8 cellular contexts compared by ENCODE assay signal in the genomic region with DNA sequence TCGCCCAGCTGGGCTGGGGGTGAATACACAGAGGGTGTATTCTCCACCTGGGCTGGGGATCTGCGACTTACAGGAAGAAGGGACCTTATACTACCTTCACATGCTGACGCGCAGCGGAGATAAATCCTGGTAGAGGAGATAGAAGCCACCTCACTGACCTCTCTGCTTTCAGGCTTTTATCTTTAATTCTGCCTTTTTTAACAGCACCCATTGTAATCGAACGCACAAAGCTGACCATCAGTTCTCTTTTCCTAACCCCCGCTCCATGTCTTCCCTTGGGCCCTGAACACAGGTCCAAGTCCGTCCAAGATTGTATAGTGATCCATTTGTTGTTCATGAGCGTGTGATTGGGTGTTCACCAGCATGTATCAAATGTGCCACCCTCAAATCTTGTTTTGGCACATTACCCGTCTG. TPM values are rescaled to one million over a fixed set of nuclear protein-coding genes. Genes with fewer than 3 reads are reported as not detected.
DNase-seq lines count a peak whose midpoint lies in the region; ATAC-seq, FAIRE-seq and TF ChIP-seq lines count a peak whose summit lies in the region.

No MANE protein-coding gene starts in this region.

- no peaks in the 10 kb centered on the region for H3K9me3 ChIP-seq in CD4-positive, alpha-beta memory T cell (ENCODE audit: control insufficient read depth in 1 of 2, low read length in 2 of 2)
- no peaks in the 10 kb centered on the region for H3K9me3 ChIP-seq in Peyer's patch
- H3K9me3 ChIP-seq in ovary: no peaks in the 10 kb centered on the region

- H3K36me3 Mint-ChIP-seq in CD4-positive, alpha-beta memory T cell: peaks cover 11 to 32% of the 10 kb centered on the region in 2 donors
- peaks cover 22% of the 10 kb centered on the region for H3K36me3 Mint-ChIP-seq in endothelial cell (ENCODE audit: low read depth, unreplicated experiment)

- WGBS in ovary, 3 donors: 73 to 79% (median 76%) methylated on average over 11 of the region's 11 CpGs

- H3K4me3 Mint-ChIP-seq in CD4-positive, alpha-beta memory T cell: peak overlapping the region; percentile 80 to 95 (median 86)
- peak overlapping the region; percentile 93 for H3K4me3 Mint-ChIP-seq in endothelial cell (ENCODE audit: unreplicated experiment)

- FAIRE-seq in GM19239 (lab: Jason Lieb, UNC): no peak

- H3K9me3 Mint-ChIP-seq in CD4-positive, alpha-beta memory T cell: no peaks in the 10 kb centered on the region
- H3K9me3 Mint-ChIP-seq in endothelial cell (ENCODE audit: unreplicated experiment): no peaks in the 10 kb centered on the region

- H3K27ac ChIP-seq in CD4-positive, alpha-beta memory T cell (ENCODE audit: low read depth, low read length): peak overlapping the region; percentile 57
- H3K27ac ChIP-seq in Peyer's patch (peak overlapping the region; percentile 88 to 99 (median 92)), ovary (peak overlapping the region; percentile 37 to 89)

- DNase-seq in CD4-positive, alpha-beta memory T cell: no peak
- DNase-seq in Peyer's patch (peak in 1 of 3 donors; percentile 16), endothelial cell (ENCODE audit: low spot score) (no peak), ovary (no peak), GM19239 (ENCODE audit: insufficient read length, low spot score) (no peak)

- no peaks in the 10 kb centered on the region for H3K27me3 Mint-ChIP-seq in CD4-positive, alpha-beta memory T cell
- peaks cover 30% of the 10 kb centered on the region for H3K27me3 Mint-ChIP-seq in endothelial cell (ENCODE audit: unreplicated experiment)

- H3K36me3 ChIP-seq in CD4-positive, alpha-beta memory T cell (ENCODE audit: insufficient read depth, low read length): peaks cover 2% of the 10 kb centered on the region
- peaks cover 0 to 6% (median 0%) of the 10 kb centered on the region in 3 donors for H3K36me3 ChIP-seq in Peyer's patch
- no peaks in the 10 kb centered on the region for H3K36me3 ChIP-seq in ovary

- POLR2A ChIA-PET in CD4-positive, alpha-beta memory T cell (lab: Charles Lee; ENCODE audit: partially characterized antibody): interaction anchor here (1.0 to 7.8 kb wide), 4 partner anchors 8 to 63 kb away, joined by 3 to 64 read pairs (median 30); partner anchors contain the start of gene ANAPC15

- no peak for TF ChIP-seq EP300 in ovary (IDR thresholded peaks at IDR 0.05)

- peak in 1 of 6 experiments; percentile 6 for TF ChIP-seq CTCF in Peyer's patch (IDR thresholded peaks at IDR 0.05)
- peak; percentile 63 for TF ChIP-seq CTCF in endothelial cell (IDR thresholded peaks at IDR 0.05; ENCODE audit: unreplicated experiment)
- TF ChIP-seq CTCF in ovary (IDR thresholded peaks at IDR 0.05): peak in 1 of 3 donors; percentile 1

- peak overlapping the region; percentile 89 to 95 (median 95) for H3K27ac Mint-ChIP-seq in CD4-positive, alpha-beta memory T cell
- H3K27ac Mint-ChIP-seq in endothelial cell (ENCODE audit: unreplicated experiment): peak overlapping the region; percentile 98

- H3K4me1 ChIP-seq in CD4-positive, alpha-beta memory T cell (ENCODE audit: insufficient read depth, low read length): peaks cover 32% of the 10 kb centered on the region
- peaks cover 0 to 30% (median 8%) of the 10 kb centered on the region in 4 donors for H3K4me1 ChIP-seq in Peyer's patch
- H3K4me1 ChIP-seq in ovary (ENCODE audit: insufficient read depth): peaks cover 4% of the 10 kb centered on the region

- H3K27me3 ChIP-seq in CD4-positive, alpha-beta memory T cell (ENCODE audit: insufficient read depth, low read length): no peaks in the 10 kb centered on the region
- H3K27me3 ChIP-seq in Peyer's patch (no peaks in the 10 kb centered on the region), ovary (no peaks in the 10 kb centered on the region)

- no peak for ATAC-seq in GM21381 (IDR thresholded peaks at IDR 0.05; ENCODE audit: unreplicated experiment)
- no peak for ATAC-seq in GM18505 (IDR thresholded peaks at IDR 0.05; ENCODE audit: unreplicated experiment)
- ATAC-seq in GM21717 (IDR thresholded peaks at IDR 0.05; ENCODE audit: unreplicated experiment): no peak

- peaks cover 28 to 47% (median 38%) of the 10 kb centered on the region in 4 donors for H3K4me1 Mint-ChIP-seq in CD4-positive, alpha-beta memory T cell
- peaks cover 38% of the 10 kb centered on the region for H3K4me1 Mint-ChIP-seq in endothelial cell (ENCODE audit: unreplicated experiment)

- TF ChIP-seq POLR2A in Peyer's patch (IDR thresholded peaks at IDR 0.05) (no peak), ovary (IDR thresholded peaks at IDR 0.05) (no peak), GM18505 (IDR thresholded peaks at IDR 0.05; ENCODE audit: borderline replicate concordance, extremely low read depth, insufficient read depth, insufficient read length) (no peak)

- CTCF ChIA-PET in CD4-positive, alpha-beta memory T cell (lab: Charles Lee; ENCODE audit: partially characterized antibody): interaction anchor here (0.8 to 3.1 kb wide), 3 partner anchors 9 to 41 kb away, joined by 3 to 12 read pairs (median 3); partner anchors contain the start of gene ANAPC15

- peak overlapping the region; percentile 50 to 58 for H3K4me3 ChIP-seq in CD4-positive, alpha-beta memory T cell (ENCODE audit: low read length in 2 of 2)
- H3K4me3 ChIP-seq in Peyer's patch (peak overlapping the region; percentile 73 to 95 (median 82)), ovary (peak overlapping the region; percentile 46)

- intact Hi-C loops in CD4-positive, alpha-beta memory T cell (cut with micrococcal nuclease): loop anchor here (1.0 to 10.0 kb wide), 5 partner anchors 9 to 319 kb away; partner anchors contain the start of genes ANAPC15, LRRC51, NUMA1 and XNDC1N
- intact Hi-C loops in ovary (cut with DNase I): no loop called here

RNA-seq across cellular contexts. Expression of gene LAMTOR1, which starts 0.7 kb away (rescaled TPM):
- total RNA-seq in CD4-positive, alpha-beta memory T cell: 10 to 100 TPM; 66.8 to 68.6 TPM
- 100 to 1,000 TPM in 1 of 2 donors, 10 to 100 TPM in 1; 77.5 to 105 TPM for polyA plus RNA-seq in CD4-positive, alpha-beta memory T cell
- total RNA-seq in Peyer's patch (100 to 1,000 TPM in 1 of 4 donors, 10 to 100 TPM in 3; 86.6 to 132 (median 88.1) TPM), endothelial cell (ENCODE audit: unreplicated experiment) (105 TPM), ovary (10 to 100 TPM; 64.0 to 99.7 (median 71.0) TPM)
- polyA plus RNA-seq in ovary: 100 to 1,000 TPM; 110 to 118 TPM

RNA-seq across cellular contexts. Expression of gene TOMT, which starts 2.0 kb away (rescaled TPM):
- total RNA-seq in CD4-positive, alpha-beta memory T cell: not detected
- not detected for polyA plus RNA-seq in CD4-positive, alpha-beta memory T cell
- total RNA-seq in Peyer's patch: not detected
- not detected for total RNA-seq in endothelial cell (ENCODE audit: unreplicated experiment)
- not detected for total RNA-seq in ovary
- polyA plus RNA-seq in ovary: not detected

RNA-seq across cellular contexts. Expression of gene ANAPC15, which starts 8.7 kb away (rescaled TPM):
- total RNA-seq in CD4-positive, alpha-beta memory T cell: 10 to 100 TPM; 38.6 to 40.2 TPM
- polyA plus RNA-seq in CD4-positive, alpha-beta memory T cell: 100 to 1,000 TPM in 1 of 2 donors, 10 to 100 TPM in 1; 84.5 to 105 TPM
- 10 to 100 TPM; 24.5 to 56.1 (median 43.0) TPM for total RNA-seq in Peyer's patch
- total RNA-seq in endothelial cell (ENCODE audit: unreplicated experiment): 36.5 TPM
- total RNA-seq in ovary: 10 to 100 TPM; 11.1 to 28.4 (median 20.8) TPM
- 10 to 100 TPM; 30.5 to 44.4 TPM for polyA plus RNA-seq in ovary

RNA-seq across cellular contexts. Expression of gene LRRC51, which starts 23.1 kb away (rescaled TPM):
- total RNA-seq in CD4-positive, alpha-beta memory T cell: 1 to 10 TPM; 4.2 to 4.5 TPM
- 1 to 10 TPM; 4.0 to 5.3 TPM for polyA plus RNA-seq in CD4-positive, alpha-beta memory T cell
- 1 to 10 TPM; 2.8 to 7.4 (median 6.0) TPM for total RNA-seq in Peyer's patch
- total RNA-seq in endothelial cell (ENCODE audit: unreplicated experiment): 5.8 TPM
- total RNA-seq in ovary: 10 to 100 TPM in 3 of 7 donors, 1 to 10 TPM in 4; 7.2 to 21.0 (median 9.5) TPM
- 10 to 100 TPM in 1 of 2 donors, 1 to 10 TPM in 1; 9.6 to 20.9 TPM for polyA plus RNA-seq in ovary

RNA-seq across cellular contexts. Expression of gene NUMA1, which starts 23.4 kb away (rescaled TPM):
- total RNA-seq in CD4-positive, alpha-beta memory T cell: 100 to 1,000 TPM; 376 to 380 TPM
- 100 to 1,000 TPM in 1 of 2 donors, 1 to 10 TPM in 1; 4.0 to 100 TPM for polyA plus RNA-seq in CD4-positive, alpha-beta memory T cell
- total RNA-seq in Peyer's patch: 100 to 1,000 TPM; 297 to 512 (median 388) TPM
- 173 TPM for total RNA-seq in endothelial cell (ENCODE audit: unreplicated experiment)
- 100 to 1,000 TPM; 190 to 270 (median 252) TPM for total RNA-seq in ovary
- polyA plus RNA-seq in ovary: 100 to 1,000 TPM; 156 to 235 TPM
